In the genomic region with DNA sequence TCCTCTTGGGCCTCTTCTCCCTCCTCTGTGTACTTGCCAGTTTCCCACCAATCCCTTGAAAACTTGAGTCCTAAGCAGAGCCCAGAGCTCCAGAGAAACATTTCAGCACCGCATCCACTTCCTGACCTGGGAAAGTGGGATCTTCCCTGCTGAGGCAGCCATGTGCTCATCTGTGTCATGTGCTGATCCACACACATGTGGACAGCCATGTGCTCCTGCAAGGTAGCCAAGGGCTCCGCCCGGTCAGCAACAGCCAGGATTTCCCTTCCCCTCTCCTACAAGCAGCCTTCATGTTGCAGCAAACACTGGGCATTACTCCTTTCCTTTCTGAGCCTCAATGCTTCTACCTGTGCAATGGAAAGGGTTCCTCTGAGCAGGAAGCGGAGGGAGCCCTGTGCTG, we compare ENCODE assay signal across 15 cellular contexts. TPM values are rescaled to one million over a fixed set of nuclear protein-coding genes. Genes with fewer than 3 reads are reported as not detected.
DNase-seq lines count a peak whose midpoint lies in the region; ATAC-seq and TF ChIP-seq lines count a peak whose summit lies in the region.
"Had no signal": no experiment of that assay in that cellular context is flagged by ENCODE, and none has a peak within 500 bp of the region (broad histone marks: within the 10 kb centered on the region; RNA-seq: fewer than 3 reads in every experiment).

No MANE protein-coding gene starts in this region.

- H3K4me2 ChIP-seq in PC-3 (ENCODE audit: low read length) = no peak overlapping the region

- no TSS peak for BruUV-seq in PC-3 (replicated peaks; lab: Mats Ljungman, UMichigan)

- 72 to 80% methylated on average over 4 of the region's 4 CpGs for WGBS in thyroid gland, 2 donors

- no peaks in the 10 kb centered on the region for H4K20me1 ChIP-seq in PC-3 (ENCODE audit: low read length)

- POLR2A ChIA-PET in PC-3 (lab: Charles Lee; ENCODE audit: unreplicated experiment) = no interaction called here

- no peaks in the 10 kb centered on the region for H3K36me3 ChIP-seq in PC-3 (ENCODE audit: low read depth, low read length)
- H3K36me3 ChIP-seq in muscle layer of colon (ENCODE audit: insufficient read depth, low read length) = no peaks in the 10 kb centered on the region
- no peaks in the 10 kb centered on the region for H3K36me3 ChIP-seq in thyroid gland
- H3K36me3 ChIP-seq: HAP-1 had no signal

- intact Hi-C loops in PC-3 (cut with micrococcal nuclease) = no loop called here
- intact Hi-C loops in thyroid gland (cut with DNase I) = no loop called here

- H3K27me3 ChIP-seq in PC-3 (ENCODE audit: low read length) = no peaks in the 10 kb centered on the region; the same call in 1 of the 2 replicates
- H3K27me3 ChIP-seq in muscle layer of colon (ENCODE audit: control insufficient read depth in 1 of 2, insufficient read depth in 2 of 2, low read length in 2 of 2) = peaks cover 0 to 16% of the 10 kb centered on the region in 2 donors
- H3K27me3 ChIP-seq in thyroid gland = peaks cover 3% of the 10 kb centered on the region

- H3K4me1 ChIP-seq in PC-3 (ENCODE audit: insufficient read depth, low read length) (peaks cover 5% of the 10 kb centered on the region; the same call in 1 of the 2 replicates), muscle layer of colon (ENCODE audit: insufficient read depth, low read length) (peaks cover 9% of the 10 kb centered on the region), thyroid gland (peaks cover 0 to 10% of the 10 kb centered on the region in 2 donors)
- H3K4me1 ChIP-seq: HAP-1 had no signal

- H3K9me3 ChIP-seq in PC-3 (ENCODE audit: low read length) (no peaks in the 10 kb centered on the region), muscle layer of colon (ENCODE audit: low read length) (no peaks in the 10 kb centered on the region), thyroid gland (no peaks in the 10 kb centered on the region)
- H3K9me3 ChIP-seq: HAP-1 had no signal

- H3F3A ChIP-seq in PC-3 (ENCODE audit: low read length, unreplicated experiment) = no peaks in the 10 kb centered on the region

- TF ChIP-seq CTCF in PC-3 (conservative IDR thresholded peaks at IDR 0.05; ENCODE audit: low read depth, low read length) = no peak
- TF ChIP-seq CTCF in coronary artery (IDR thresholded peaks at IDR 0.05) = no peak
- TF ChIP-seq CTCF in thyroid gland (IDR thresholded peaks at IDR 0.05) = no peak

- DNase-seq in PC-3 (no peak), coronary artery (ENCODE audit: low spot score) (no peak), thyroid gland (no peak), SW 1271 (lab: John Stamatoyannopoulos, UW) (no peak)
- no peak for DNase-seq in activated CD4-positive, alpha-beta T cell treated with anti-CD3 and anti-CD28 coated beads, Interleukin-2, amount 50 U/mL, for 4 hours
- DNase-seq: activated naive CD4-positive, alpha-beta T cell treated with anti-CD3 and anti-CD28 coated beads, Interleukin-2, amount 50 U/mL, for 16 hours; CD4-positive, alpha-beta T cell; GF-D8; NCI-H1417; NCI-H510A treated with DMSO at 0.1 percent for 48 hours; RPMI8226 had no signal

- ATAC-seq in PC-3 (no peak), HG03432 (IDR thresholded peaks at IDR 0.05; ENCODE audit: unreplicated experiment) (no peak)

- TF ChIP-seq POLR2A in thyroid gland (IDR thresholded peaks at IDR 0.05) = no peak

- H3K4me3 ChIP-seq in PC-3 (ENCODE audit: low read length) = no peak overlapping the region
- no peak overlapping the region for H3K4me3 ChIP-seq in coronary artery
- no peak overlapping the region for H3K4me3 ChIP-seq in muscle layer of colon (ENCODE audit: low read depth in 1 of 2, low read length in 2 of 2)
- no peak overlapping the region for H3K4me3 ChIP-seq in thyroid gland (replicated peaks in 1 of 3)
- H3K4me3 ChIP-seq: HAP-1 had no signal

- H3K79me2 ChIP-seq in PC-3 (ENCODE audit: low read length) = no peaks in the 10 kb centered on the region

- H2AFZ ChIP-seq in PC-3 (ENCODE audit: low read length) = peak overlapping the region; percentile 12; the same call in 1 of the 2 replicates

- no peak overlapping the region for H3K27ac ChIP-seq in PC-3 (ENCODE audit: low read length)
- H3K27ac ChIP-seq in coronary artery = peak overlapping the region; percentile 53 to 61
- H3K27ac ChIP-seq in muscle layer of colon (ENCODE audit: low read depth, low read length) = peak overlapping the region; percentile 44
- H3K27ac ChIP-seq in thyroid gland = peak overlapping the region; percentile 38 to 49 (median 46)

- H3K9ac ChIP-seq in PC-3 (ENCODE audit: low read length) = no peak overlapping the region
- no peak overlapping the region for H3K9ac ChIP-seq in muscle layer of colon (ENCODE audit: low read length)

- no peaks in the 10 kb centered on the region for H3K9me2 ChIP-seq in PC-3 (replicated peaks; ENCODE audit: low read length)

- CTCF ChIA-PET in PC-3 (lab: Charles Lee) = no interaction called here

RNA-seq across cellular contexts. Expression of gene CDX1, which starts 1.9 kb away (rescaled TPM):
- not detected in 2 replicates for total RNA-seq in PC-3 (2014; rRNA removed)
- total RNA-seq in thyroid gland = not detected
- total RNA-seq: CD4-positive, alpha-beta T cell; dermis microvascular lymphatic vessel endothelial cell had no signal

RNA-seq across cellular contexts. Expression of gene PDGFRB, which starts 9.0 kb away (rescaled TPM):
- total RNA-seq in PC-3 (2014; rRNA removed) = 0.12 and 0.66 TPM in 2 replicates
- total RNA-seq in thyroid gland = 100 to 1,000 TPM in 2 of 4 donors, 10 to 100 TPM in 2; 47.3 to 108 (median 84.8) TPM
- total RNA-seq: CD4-positive, alpha-beta T cell had no signal

RNA-seq across cellular contexts. Expression of gene SLC6A7, which starts 25.2 kb away (rescaled TPM):
- 0.29 and 0.35 TPM in 2 replicates for total RNA-seq in PC-3 (2014; rRNA removed)
- not detected for total RNA-seq in thyroid gland
- total RNA-seq: CD4-positive, alpha-beta T cell; dermis microvascular lymphatic vessel endothelial cell had no signal

Comparison
In these comparisons a context has a peak if more than half of its experiments do, and no peak if none do; other contexts are left out.
1. RNA of gene PDGFRB, which starts 9.0 kb away (total RNA-seq): 47.3 to 108 TPM in thyroid gland; 0.12 to 0.66 TPM in PC-3; every median in the first group is over 10 times any median in the second.